In genomic region chr5:115271295-115272060, GRCh38 we compare ENCODE assay signal across 22 cellular contexts. TPM values are rescaled to one million over a fixed set of nuclear protein-coding genes. Genes with fewer than 3 reads are reported as not detected.
DNase-seq lines count a peak whose midpoint lies in the region; ATAC-seq lines count a peak whose summit lies in the region.
"Had no signal": no experiment of that assay in that cellular context is flagged by ENCODE, and none has a peak within 500 bp of the region (broad histone marks: within the 10 kb centered on the region; RNA-seq: fewer than 3 reads in every experiment).

No MANE protein-coding gene starts in this region.

- peaks cover 28% of the 10 kb centered on the region for H3K4me1 Mint-ChIP-seq in stimulated activated memory B cell treated with anti-CD40 and anti-IgM and Interleukin-4, amounts not matched to agents 10 μg/mL and 1 μg/mL and 100 μg/mL, for 72 hours
- H3K4me1 Mint-ChIP-seq: activated naive CD4-positive, alpha-beta T cell treated with anti-CD3 and anti-CD28 coated beads, Interleukin-2, amount 10 ng/mL, durations not matched to agents 7 days and 5 days; nephron; T-cell had no signal

- no peaks in the 10 kb centered on the region for H3K27me3 Mint-ChIP-seq in stimulated activated memory B cell treated with anti-CD40 and anti-IgM and Interleukin-4, amounts not matched to agents 10 μg/mL and 1 μg/mL and 100 μg/mL, for 72 hours
- H3K27me3 Mint-ChIP-seq: activated CD8-positive, alpha-beta T cell treated with anti-CD3 and anti-CD28 coated beads for 36 hours; activated naive CD4-positive, alpha-beta T cell treated with anti-CD3 and anti-CD28 coated beads, Interleukin-2, amount 10 ng/mL, durations not matched to agents 7 days and 5 days; T-cell had no signal

- peak; percentile 78 for DNase-seq in SIG-M5 treated with dmso at 0.1 percent for 504 hours (lab: John Stamatoyannopoulos, UW; ENCODE audit: unreplicated experiment)
- DNase-seq in SIG-M5 (lab: John Stamatoyannopoulos, UW): no peak
- DNase-seq in RPMI8226: peak; percentile 45
- no peak for DNase-seq in cardiac septum (ENCODE audit: low spot score)
- no peak for DNase-seq in NCI-H146 treated with DMSO at 0.1 percent for 48 hours (lab: John Stamatoyannopoulos, UW; ENCODE audit: unreplicated experiment)
- no peak for DNase-seq in left cardiac atrium
- DNase-seq: 8988T; activated CD4-positive, CD25-positive, alpha-beta regulatory T cell; activated CD8-positive, alpha-beta T cell treated with anti-CD3 and anti-CD28 coated beads for 36 hours; activated naive CD4-positive, alpha-beta T cell treated with anti-CD3 and anti-CD28 coated beads, Interleukin-2, amount 10 ng/mL, durations not matched to agents 7 days and 5 days; activated T-cell treated with anti-CD3 and anti-CD28 coated beads, Interleukin-2, amount 50 U/mL, for 1 hour; BE2C; cerebellar nuclear complex; effector CD8-positive, alpha-beta T cell; NCI-H1694; NCI-H748 treated with DMSO at 0.1 percent for 48 hours; stimulated activated CD4-positive, alpha-beta T cell treated with anti-CD3 and anti-CD28 coated beads, Interleukin-2, amount 100 ng/mL, for 24 hours; T-cell had no signal

- peak overlapping the region; percentile 18 for H3K4me3 Mint-ChIP-seq in stimulated activated memory B cell treated with anti-CD40 and anti-IgM and Interleukin-4, amounts not matched to agents 10 μg/mL and 1 μg/mL and 100 μg/mL, for 72 hours
- H3K4me3 Mint-ChIP-seq: activated CD8-positive, alpha-beta T cell treated with anti-CD3 and anti-CD28 coated beads for 36 hours; activated naive CD4-positive, alpha-beta T cell treated with anti-CD3 and anti-CD28 coated beads, Interleukin-2, amount 10 ng/mL, durations not matched to agents 7 days and 5 days; nephron; T-cell had no signal

- H3K9me3 Mint-ChIP-seq in stimulated activated memory B cell treated with anti-CD40 and anti-IgM and Interleukin-4, amounts not matched to agents 10 μg/mL and 1 μg/mL and 100 μg/mL, for 72 hours: no peaks in the 10 kb centered on the region
- H3K9me3 Mint-ChIP-seq: activated CD8-positive, alpha-beta T cell treated with anti-CD3 and anti-CD28 coated beads for 36 hours; activated naive CD4-positive, alpha-beta T cell treated with anti-CD3 and anti-CD28 coated beads, Interleukin-2, amount 10 ng/mL, durations not matched to agents 7 days and 5 days; nephron; T-cell had no signal

- peak; percentile 64 for ATAC-seq in HG03432 (IDR thresholded peaks at IDR 0.05; ENCODE audit: unreplicated experiment)
- ATAC-seq in stimulated activated memory B cell treated with anti-CD40 and anti-IgM and Interleukin-4, amounts not matched to agents 10 μg/mL and 1 μg/mL and 100 μg/mL, for 72 hours: no peak
- ATAC-seq in left cardiac atrium: no peak
- ATAC-seq: activated CD8-positive, alpha-beta T cell treated with anti-CD3 and anti-CD28 coated beads for 36 hours; esophagus mucosa; T-cell had no signal

- intact Hi-C loops in cardiac septum (cut with DNase I) (no loop called here), left cardiac atrium (cut with DNase I) (no loop called here)

- peaks cover 9% of the 10 kb centered on the region for H3K36me3 Mint-ChIP-seq in stimulated activated memory B cell treated with anti-CD40 and anti-IgM and Interleukin-4, amounts not matched to agents 10 μg/mL and 1 μg/mL and 100 μg/mL, for 72 hours
- H3K36me3 Mint-ChIP-seq: activated naive CD4-positive, alpha-beta T cell treated with anti-CD3 and anti-CD28 coated beads, Interleukin-2, amount 10 ng/mL, durations not matched to agents 7 days and 5 days had no signal

- peak overlapping the region; percentile 27 for H3K27ac Mint-ChIP-seq in stimulated activated memory B cell treated with anti-CD40 and anti-IgM and Interleukin-4, amounts not matched to agents 10 μg/mL and 1 μg/mL and 100 μg/mL, for 72 hours
- H3K27ac Mint-ChIP-seq: activated CD8-positive, alpha-beta T cell treated with anti-CD3 and anti-CD28 coated beads for 36 hours; activated naive CD4-positive, alpha-beta T cell treated with anti-CD3 and anti-CD28 coated beads, Interleukin-2, amount 10 ng/mL, durations not matched to agents 7 days and 5 days; nephron; T-cell had no signal

RNA-seq across cellular contexts. Expression of gene PGGT1B, which starts 8.8 kb away (rescaled TPM):
- 24.7 TPM for total RNA-seq in cardiac septum
- total RNA-seq in left cardiac atrium: 10 to 100 TPM; 23.0 to 32.3 TPM

RNA-seq across cellular contexts. Expression of gene CCDC112, which starts 25.0 kb away (rescaled TPM):
- total RNA-seq in cardiac septum: 5.9 TPM
- total RNA-seq in left cardiac atrium: 1 to 10 TPM; 3.0 to 4.1 TPM

Comparison
In these comparisons a context has a peak if more than half of its experiments do, and no peak if none do; other contexts are left out.
1. DNase-seq: peak in SIG-M5 treated with dmso at 0.1 percent for 504 hours (single experiment) and RPMI8226 (single experiment); none in SIG-M5 (single experiment), cardiac septum (single experiment), NCI-H146 treated with DMSO at 0.1 percent for 48 hours (single experiment) and left cardiac atrium (single experiment).